In the genomic region with DNA sequence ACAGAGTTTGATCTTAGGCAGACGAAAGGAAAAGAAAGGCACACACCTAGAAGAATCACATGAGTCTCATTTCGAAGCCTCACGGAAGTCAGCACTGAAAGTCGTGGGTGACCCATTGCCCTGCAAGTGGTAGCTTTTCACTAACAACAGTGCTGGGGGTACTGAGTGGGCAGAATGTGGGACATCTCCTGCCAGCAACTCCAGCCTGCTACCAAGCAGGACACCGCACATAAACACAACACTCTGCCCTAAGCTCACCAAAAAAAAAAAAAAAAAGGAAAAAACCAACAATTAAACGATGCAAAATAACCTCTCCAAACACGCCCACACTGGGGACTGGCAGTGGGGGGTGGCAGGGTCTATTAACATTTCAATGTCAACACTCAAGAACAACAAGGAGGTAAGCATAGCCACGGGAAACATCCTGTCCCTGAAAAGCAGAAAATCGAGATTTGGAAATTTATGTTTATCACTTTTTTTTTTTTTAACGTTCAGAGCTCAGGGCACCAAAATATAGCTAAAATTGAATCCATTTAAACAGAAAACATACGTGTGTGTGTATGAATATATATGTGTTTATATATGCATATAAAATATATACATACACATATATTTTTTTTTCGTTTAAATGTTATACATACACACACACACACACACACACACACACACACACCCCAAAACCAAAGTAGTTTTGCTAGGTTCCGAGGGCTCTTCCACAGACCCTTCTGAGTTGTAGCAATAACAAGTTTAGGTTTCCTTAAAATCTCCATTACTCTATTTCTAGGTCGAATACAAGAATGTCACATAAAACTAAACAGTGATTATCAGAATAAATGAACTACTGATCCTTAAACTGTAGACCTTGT, we compare ENCODE assay signal across 7 cellular contexts. TPM values are rescaled to one million over a fixed set of nuclear protein-coding genes. Genes with fewer than 3 reads are reported as not detected.
A peak's percentile ranks its signal among the peaks of the same experiment; 100 is the strongest.
DNase-seq lines count a peak whose midpoint lies in the region; ATAC-seq and TF ChIP-seq lines count a peak whose summit lies in the region.

No MANE protein-coding gene starts in this region.

- H3K4me3 ChIP-seq in GM08714 (ENCODE audit: low read length) = peak overlapping the region; percentile 86
- H3K4me3 ChIP-seq in ovary = peak overlapping the region; percentile 52

- ATAC-seq in HG03565 (IDR thresholded peaks at IDR 0.05; ENCODE audit: unreplicated experiment) = peak; percentile 24

- TF ChIP-seq EP300 in ovary (IDR thresholded peaks at IDR 0.05) = no peak

- peak overlapping the region in 1 of 2 donors; percentile 100 for H3K27ac ChIP-seq in ovary

- peaks cover 4% of the 10 kb centered on the region for H3K4me1 ChIP-seq in ovary (ENCODE audit: insufficient read depth)

- TF ChIP-seq CTCF in ovary (IDR thresholded peaks at IDR 0.05) = no peak

- TF ChIP-seq POLR2A in ovary (IDR thresholded peaks at IDR 0.05) = no peak

- H3K27me3 ChIP-seq in ovary = no peaks in the 10 kb centered on the region

- intact Hi-C loops in ovary (cut with DNase I) = no loop called here

- no peaks in the 10 kb centered on the region for H3K36me3 ChIP-seq in ovary

- 8 to 11% (median 11%) methylated on average over 14 of the region's 14 CpGs for WGBS in ovary, 3 donors

- H3K9me3 ChIP-seq in ovary = no peaks in the 10 kb centered on the region

- DNase-seq in activated CD4-positive, alpha-beta T cell treated with anti-CD3 and anti-CD28 coated beads, Interleukin-2, amount 50 U/mL, for 48 hours = peak; percentile 23 to 35
- DNase-seq in fibroblast of peridontal ligament (ENCODE audit: extremely low read depth) = peak; percentile 7
- DNase-seq in ovary = no peak
- DNase-seq in SW 1271 (lab: John Stamatoyannopoulos, UW) = no peak
- no peak for DNase-seq in putamen (ENCODE audit: low spot score)

RNA-seq across cellular contexts. Expression of gene INO80D, which starts 2.1 kb away (rescaled TPM):
- total RNA-seq in ovary = 10 to 100 TPM; 16.8 to 37.6 (median 26.2) TPM
- 1 to 10 TPM; 3.2 to 4.3 TPM for polyA plus RNA-seq in ovary

Comparison
In these comparisons a context has a peak if more than half of its experiments do, and no peak if none do; other contexts are left out.
1. DNase-seq: peak in activated CD4-positive, alpha-beta T cell treated with anti-CD3 and anti-CD28 coated beads, Interleukin-2, amount 50 U/mL, for 48 hours (2 of 2) and fibroblast of peridontal ligament (single experiment); none in ovary (0 of 5), SW 1271 (0 of 2) and putamen (single experiment).